Comparison of ENCODE assay signal across 1 cellular context in the genomic region with DNA sequence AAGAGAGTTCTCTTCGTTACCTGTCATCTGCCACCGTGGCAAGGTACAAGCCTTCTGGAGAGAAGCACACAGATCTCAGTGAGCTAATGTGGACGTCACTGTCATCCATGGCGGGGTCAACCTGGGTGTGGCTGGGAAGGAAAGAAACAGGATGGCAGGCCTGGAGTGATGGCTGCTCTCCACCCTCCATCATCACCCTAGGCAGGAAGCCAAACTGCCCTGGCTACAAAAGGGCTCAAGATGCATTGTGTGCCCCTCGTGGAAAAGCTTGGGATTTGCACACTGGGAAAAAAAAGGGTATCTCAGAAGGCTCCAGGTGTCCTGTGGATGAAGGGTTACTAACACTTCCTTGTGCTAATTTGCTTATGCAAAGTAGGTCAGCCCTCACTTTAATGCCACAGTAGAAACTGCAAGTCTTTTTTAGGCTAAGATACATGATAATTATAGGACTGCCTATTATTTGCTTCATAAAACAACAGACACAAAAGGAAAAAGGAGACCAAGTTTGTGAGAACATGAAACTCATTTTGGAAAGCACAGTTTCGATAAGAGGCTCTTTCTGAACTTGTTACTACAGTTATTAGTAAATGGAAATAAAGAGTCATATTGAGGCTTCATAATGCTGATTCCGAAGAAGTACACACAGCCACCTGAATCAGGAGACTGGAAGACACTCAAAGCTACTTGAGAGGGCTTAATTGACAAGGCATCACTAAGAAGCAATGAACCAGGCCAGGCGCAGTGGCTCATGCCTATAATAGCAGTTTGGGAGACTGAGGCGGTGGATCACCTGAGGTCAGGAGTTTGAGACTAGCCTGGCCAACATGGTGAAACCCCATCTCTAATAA.
TF ChIP-seq lines count a peak whose summit lies in the region.

No MANE protein-coding gene starts in this region.

TF ChIP-seq in SK-N-SH, 30 proteins besides CTCF, POLR2A, EP300 and RAD21 (continued from another document):
- TF ChIP-seq, protein P1, sequence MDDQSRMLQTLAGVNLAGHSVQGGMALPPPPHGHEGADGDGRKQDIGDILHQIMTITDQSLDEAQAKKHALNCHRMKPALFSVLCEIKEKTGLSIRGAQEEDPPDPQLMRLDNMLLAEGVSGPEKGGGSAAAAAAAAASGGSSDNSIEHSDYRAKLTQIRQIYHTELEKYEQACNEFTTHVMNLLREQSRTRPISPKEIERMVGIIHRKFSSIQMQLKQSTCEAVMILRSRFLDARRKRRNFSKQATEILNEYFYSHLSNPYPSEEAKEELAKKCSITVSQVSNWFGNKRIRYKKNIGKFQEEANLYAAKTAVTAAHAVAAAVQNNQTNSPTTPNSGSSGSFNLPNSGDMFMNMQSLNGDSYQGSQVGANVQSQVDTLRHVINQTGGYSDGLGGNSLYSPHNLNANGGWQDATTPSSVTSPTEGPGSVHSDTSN (IDR thresholded peaks at IDR 0.05) = no peak
- TF ChIP-seq MEF2A (IDR thresholded peaks at IDR 0.05; ENCODE audit: borderline replicate concordance, low read depth) (no peak), TEAD4 (IDR thresholded peaks at IDR 0.05; ENCODE audit: borderline replicate concordance, insufficient read depth) (no peak; the same call in 1 of the 2 replicates)
